Comparison of ENCODE assay signal across 14 cellular contexts in the genomic region with DNA sequence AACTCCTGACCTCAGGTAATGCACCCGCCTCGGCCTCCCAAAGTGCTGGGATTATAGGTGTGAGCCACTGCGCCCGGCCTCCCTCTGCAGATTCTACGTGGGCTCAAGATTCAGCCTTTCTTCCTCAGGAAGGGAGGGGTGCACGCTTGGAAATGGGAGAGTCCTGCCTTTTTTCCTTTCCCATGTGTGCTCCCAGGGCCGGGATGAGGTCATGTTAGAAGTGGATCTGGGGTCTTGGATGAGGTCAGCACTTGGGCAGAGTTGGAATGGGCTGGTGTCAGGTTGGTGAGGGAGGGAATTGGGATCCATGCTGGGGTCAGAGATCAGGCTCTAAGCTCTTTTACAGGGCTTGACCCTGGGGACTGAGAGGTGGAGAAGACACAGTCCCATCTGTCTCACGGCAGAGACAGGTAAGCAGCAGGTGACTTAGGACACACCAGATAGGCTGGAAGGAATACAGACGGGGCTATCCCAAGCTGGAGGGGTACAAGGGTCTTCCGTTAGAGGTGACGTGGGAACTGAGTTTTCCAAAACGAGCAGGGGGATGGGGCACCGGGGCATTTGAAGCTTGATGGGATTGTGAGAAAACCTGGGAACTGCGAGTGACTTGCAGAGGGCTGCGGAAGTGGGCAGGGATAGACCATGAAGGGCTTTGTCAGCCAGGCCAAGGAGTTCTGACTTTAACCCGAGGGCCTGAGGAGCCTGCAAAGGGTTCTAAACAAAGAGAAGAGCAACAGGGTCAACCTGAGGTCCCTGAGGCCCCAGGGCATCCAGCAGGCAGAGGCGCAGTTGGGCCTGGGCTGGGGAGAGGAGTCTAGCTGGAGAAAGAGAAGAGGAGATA. TPM values are rescaled to one million over a fixed set of nuclear protein-coding genes. Genes with fewer than 3 reads are reported as not detected.
A peak's percentile ranks its signal among the peaks of the same experiment; 100 is the strongest.
DNase-seq lines count a peak whose midpoint lies in the region; ATAC-seq, FAIRE-seq and TF ChIP-seq lines count a peak whose summit lies in the region.
"Had no signal": no experiment of that assay in that cellular context is flagged by ENCODE, and none has a peak within 500 bp of the region (broad histone marks: within the 10 kb centered on the region; RNA-seq: fewer than 3 reads in every experiment).

No MANE protein-coding gene starts in this region.

- H3K4me3 Mint-ChIP-seq in nephron progenitor cell, result no peak overlapping the region

- DNase-seq in COLO829 (ENCODE audit: low spot score) (peak; percentile 29), RWPE1 (ENCODE audit: low spot score) (no peak), cardiac muscle cell (ENCODE audit: low read depth in 1 of 2, low spot score in 1 of 2) (no peak), nephron progenitor cell (no peak), HTR-8/SVneo (ENCODE audit: insufficient read length, low spot score) (no peak), germinal center (ENCODE audit: low spot score) (no peak)
- no peak for DNase-seq in activated effector memory CD4-positive, alpha-beta T cell treated with anti-CD3 and anti-CD28 coated beads, Interleukin-2, amount 50 U/mL, for 16 hours
- DNase-seq: NCI-H2171 had no signal

- CTCF ChIA-PET in RWPE1 (lab: Yijun Ruan, JAX), result interaction anchor here (0.6 to 2.7 kb wide), 14 partner anchors 11 to 318 kb away, joined by 3 to 33 read pairs (median 5); a partner anchor contains a TSS

- no peak overlapping the region for H3K4me3 ChIP-seq in cardiac muscle cell
- H3K4me3 ChIP-seq: left lung, psoas muscle, thyroid gland had no signal

- ATAC-seq in GM18520 (IDR thresholded peaks at IDR 0.05; ENCODE audit: unreplicated experiment), result no peak

- peaks cover 33% of the 10 kb centered on the region for H3K27me3 Mint-ChIP-seq in nephron progenitor cell (ENCODE audit: low read depth, poor library complexity)

- H3K4me1 Mint-ChIP-seq in nephron progenitor cell, result peaks cover 49% of the 10 kb centered on the region

- H3K27ac ChIP-seq in RWPE1 (peak overlapping the region; percentile 33), cardiac muscle cell (peak overlapping the region; percentile 55)
- H3K27ac ChIP-seq: left lung, thyroid gland had no signal

- no peaks in the 10 kb centered on the region for H3K9me3 Mint-ChIP-seq in nephron progenitor cell

- H3K27me3 ChIP-seq in cardiac muscle cell, result no peaks in the 10 kb centered on the region
- H3K27me3 ChIP-seq: left lung, Peyer's patch, thyroid gland had no signal

- POLR2A ChIA-PET in RWPE1 (lab: Yijun Ruan, JAX; ENCODE audit: low non-redundant PET), result no interaction called here

- no peak for FAIRE-seq in HTR-8/SVneo (lab: Jason Lieb, UNC)
- FAIRE-seq: endometrium had no signal

- H3K36me3 ChIP-seq in cardiac muscle cell, result no peaks in the 10 kb centered on the region
- H3K36me3 ChIP-seq: left lung, Peyer's patch, thyroid gland had no signal

- peak overlapping the region; percentile 89 for H3K27ac Mint-ChIP-seq in nephron progenitor cell

- H3K9me3 ChIP-seq in cardiac muscle cell (ENCODE audit: low read depth), result no peaks in the 10 kb centered on the region
- H3K9me3 ChIP-seq: left lung, Peyer's patch, psoas muscle, thyroid gland had no signal

- H3K36me3 Mint-ChIP-seq in nephron progenitor cell (ENCODE audit: low read depth), result no peaks in the 10 kb centered on the region

- TF ChIP-seq CTCF in RWPE1 (conservative IDR thresholded peaks at IDR 0.05; ENCODE audit: low read depth), result no peak
- TF ChIP-seq CTCF in cardiac muscle cell (IDR thresholded peaks at IDR 0.05; ENCODE audit: low read depth, low read length), result no peak
- TF ChIP-seq CTCF in nephron progenitor cell (IDR thresholded peaks at IDR 0.05), result no peak

- peaks cover 20% of the 10 kb centered on the region for H3K4me1 ChIP-seq in cardiac muscle cell (ENCODE audit: low read depth)
- H3K4me1 ChIP-seq: Peyer's patch had no signal

RNA-seq across cellular contexts. Expression of a gene that starts 1.8 kb away (rescaled TPM):
- 3.8 and 5.5 TPM in 2 replicates for total RNA-seq in cardiac muscle cell
- polyA plus RNA-seq in cardiac muscle cell, result 4.2 and 4.5 TPM in 2 replicates

RNA-seq across cellular contexts. Expression of a gene that starts 43.2 kb away (rescaled TPM):
- 6.8 and 6.9 TPM in 2 replicates for total RNA-seq in cardiac muscle cell
- polyA plus RNA-seq in cardiac muscle cell, result 7.2 and 9.0 TPM in 2 replicates
